Comparison of ENCODE assay signal across 8 cellular contexts in the genomic region with DNA sequence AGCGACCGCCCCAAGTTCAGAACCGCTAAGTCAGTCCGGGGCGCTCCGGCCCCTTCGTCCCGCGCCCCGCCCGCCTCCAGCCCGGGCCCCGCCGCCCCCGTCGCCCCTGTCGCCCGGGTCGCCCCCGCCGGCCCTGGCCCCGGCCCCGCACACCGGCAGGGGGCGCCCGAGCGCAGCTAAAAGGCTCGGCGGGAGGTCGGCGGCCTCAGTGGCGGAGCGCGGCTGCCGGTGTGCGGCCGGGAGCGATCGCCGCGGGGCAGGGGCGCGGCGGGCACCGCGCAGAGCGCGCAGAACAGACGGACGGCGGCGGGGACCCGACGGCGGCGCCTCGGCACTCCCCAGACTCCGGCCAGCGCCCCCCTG. TPM values are rescaled to one million over a fixed set of nuclear protein-coding genes. Genes with fewer than 3 reads are reported as not detected.
DNase-seq lines count a peak whose midpoint lies in the region; ATAC-seq and TF ChIP-seq lines count a peak whose summit lies in the region.

A gene (plus strand): TSS at position 208 of the 363 bp plus-strand sequence. CDS start 197 bp downstream, outside the sequence.

- CTCF ChIA-PET in PC-3 (lab: Charles Lee), result no interaction called here

- no peak within 1 kb of the TSS for H3K27ac ChIP-seq in dorsolateral prefrontal cortex
- H3K27ac ChIP-seq in mesodermal cell (ENCODE audit: low read depth, low read length, severe bottlenecking), result no peak within 1 kb of the TSS
- no peak within 1 kb of the TSS for H3K27ac ChIP-seq in testis
- H3K27ac ChIP-seq in PC-3 (ENCODE audit: low read length), result no peak within 1 kb of the TSS

- 0% methylated on average over 35 to 43 of the region's 59 CpGs for WGBS in mesodermal cell (ENCODE audit: insufficient coverage in 2 of 2), 2 experiments
- 0 to 1% methylated on average over 2 to 33 of the region's 59 CpGs for WGBS in testis, 2 donors

- POLR2A ChIA-PET in PC-3 (lab: Charles Lee; ENCODE audit: unreplicated experiment), result no interaction called here

- H3K4me3 Mint-ChIP-seq in T-helper 17 cell, result peak within 1 kb of the TSS; percentile 89

- DNase-seq in D341Med (ENCODE audit: low spot score) (peak; percentile 95), HAP-1 (ENCODE audit: low spot score in 2 of 2) (peak in 1 of 2 experiments; percentile 68), T-helper 17 cell (peak; percentile 35 to 67 (median 52)), dorsolateral prefrontal cortex (no peak), testis (peak; percentile 49), mesenteric fat pad (ENCODE audit: low spot score) (no peak), PC-3 (no peak)

- H3K27me3 Mint-ChIP-seq in T-helper 17 cell, result peaks cover 89% of the 10 kb centered on the region

- H3K4me1 ChIP-seq in HAP-1 (no peaks in the 10 kb centered on the region), mesodermal cell (ENCODE audit: control insufficient read depth, insufficient read depth, low read length, poor library complexity, severe bottlenecking) (peaks cover 6% of the 10 kb centered on the region), testis (peaks cover 7% of the 10 kb centered on the region), PC-3 (ENCODE audit: insufficient read depth, low read length) (no peaks in the 10 kb centered on the region)

- H3K27ac Mint-ChIP-seq in T-helper 17 cell, result peak within 1 kb of the TSS; percentile 37

- H3K9me3 ChIP-seq in HAP-1, result no peaks in the 10 kb centered on the region
- no peaks in the 10 kb centered on the region for H3K9me3 ChIP-seq in T-helper 17 cell (ENCODE audit: control insufficient read depth, low read length, poor library complexity, severe bottlenecking)
- H3K9me3 ChIP-seq in mesodermal cell (ENCODE audit: control insufficient read depth, low read length), result no peaks in the 10 kb centered on the region
- no peaks in the 10 kb centered on the region for H3K9me3 ChIP-seq in testis
- H3K9me3 ChIP-seq in PC-3 (ENCODE audit: low read length), result no peaks in the 10 kb centered on the region

- peak within 1 kb of the TSS; percentile 20 for H3K4me3 ChIP-seq in HAP-1
- H3K4me3 ChIP-seq in dorsolateral prefrontal cortex, result peak within 1 kb of the TSS in 36 of 59 donors; percentile 2 to 52 (median 28)
- H3K4me3 ChIP-seq in mesodermal cell (ENCODE audit: extremely low read depth, insufficient read depth, low read length, poor library complexity, severe bottlenecking), result peak within 1 kb of the TSS; percentile 39
- peak within 1 kb of the TSS; percentile 34 to 55 for H3K4me3 ChIP-seq in testis
- H3K4me3 ChIP-seq in PC-3 (ENCODE audit: low read length), result no peak within 1 kb of the TSS

- peaks cover 19% of the 10 kb centered on the region for H3K4me1 Mint-ChIP-seq in T-helper 17 cell

- H3K27me3 ChIP-seq in HAP-1 (ENCODE audit: low read depth) (peaks cover 52% of the 10 kb centered on the region), dorsolateral prefrontal cortex (peaks cover 0 to 99% (median 67%) of the 10 kb centered on the region in 45 donors), testis (no peaks in the 10 kb centered on the region), PC-3 (ENCODE audit: low read length) (peaks cover 67% of the 10 kb centered on the region)

- peak in 2 of 56 donors; percentile 19 to 21 for TF ChIP-seq CTCF in dorsolateral prefrontal cortex (IDR thresholded peaks at IDR 0.05 in 54 of 56, conservative IDR thresholded peaks at IDR 0.05 in 2 of 56; ENCODE audit: low read depth in 1 of 56, partially characterized antibody in 56 of 56)
- TF ChIP-seq CTCF in testis (IDR thresholded peaks at IDR 0.05), result no peak
- TF ChIP-seq CTCF in PC-3 (conservative IDR thresholded peaks at IDR 0.05; ENCODE audit: low read depth, low read length), result no peak

- TF ChIP-seq POLR2A in testis (IDR thresholded peaks at IDR 0.05), result no peak

- no peaks in the 10 kb centered on the region for H3K79me2 ChIP-seq in PC-3 (ENCODE audit: low read length)

- in situ Hi-C loops in HAP-1 (cut with MboI; ENCODE audit: low sequenced_read_pairs), result no loop called here

- BruUV-seq in PC-3 (replicated peaks; lab: Mats Ljungman, UMichigan), result no TSS peak

- no peaks in the 10 kb centered on the region for H4K20me1 ChIP-seq in PC-3 (ENCODE audit: low read length)

- H2AFZ ChIP-seq in PC-3 (ENCODE audit: low read length), result no peak within 1 kb of the TSS

- ATAC-seq in T-helper 17 cell, result peak; percentile 84
- no peak for ATAC-seq in PC-3

- H3K36me3 Mint-ChIP-seq in T-helper 17 cell (ENCODE audit: low read depth), result peaks cover 3% of the 10 kb centered on the region

- H3K36me3 ChIP-seq in HAP-1 (replicated peaks) (no peaks in the 10 kb centered on the region), mesodermal cell (ENCODE audit: control insufficient read depth, insufficient read depth, low read length) (no peaks in the 10 kb centered on the region), testis (ENCODE audit: low read depth, missing control alignments) (no peaks in the 10 kb centered on the region), PC-3 (ENCODE audit: low read depth, low read length) (no peaks in the 10 kb centered on the region)

- no peak within 1 kb of the TSS for H3K9ac ChIP-seq in PC-3 (ENCODE audit: low read length)

- intact Hi-C loops in dorsolateral prefrontal cortex (cut with DNase I), result loop anchor here in 1 of 2 donors (5.0 kb wide), 1 partner anchor 488 kb away; no protein-coding TSS in a partner anchor
- intact Hi-C loops in testis (cut with DNase I; ENCODE audit: low total_unique reads), result no loop called here
- intact Hi-C loops in PC-3 (cut with micrococcal nuclease), result no loop called here

- no peak within 1 kb of the TSS for H3K4me2 ChIP-seq in PC-3 (ENCODE audit: low read length)

- H3F3A ChIP-seq in PC-3 (ENCODE audit: low read length, unreplicated experiment), result no peaks in the 10 kb centered on the region

- no peaks in the 10 kb centered on the region for H3K9me2 ChIP-seq in PC-3 (replicated peaks; ENCODE audit: low read length)

RNA-seq across cellular contexts. Expression of the gene that starts here (rescaled TPM):
- total RNA-seq in T-helper 17 cell (not detected), dorsolateral prefrontal cortex (under 1 TPM in 79 of 120 experiments, not detected in 41; 0.06 to 0.66 (median 0.18) TPM), testis (1 to 10 TPM in 1 of 2 donors, under 1 TPM in 1; 0.87 to 1.7 TPM), mesenteric fat pad (1.2 TPM), PC-3 (2014; rRNA removed) (not detected in 2 replicates)
- polyA plus RNA-seq in mesodermal cell (2013, experiment 1 of 2), result 0.77 TPM
- 0.40 TPM for polyA plus RNA-seq in mesodermal cell (2013, experiment 2 of 2)
- polyA plus RNA-seq in testis (ENCODE audit: insufficient read depth, low read depth, low replicate concordance), result 4.9 TPM

Comparison
In these comparisons a context has a peak if more than half of its experiments do, and no peak if none do; other contexts are left out.
1. Peak in DNase-seq and ATAC-seq in T-helper 17 cell; RNA of the gene not detected or under 1 TPM.
2. DNase-seq: peak in D341Med (single experiment) and testis (single experiment); none in dorsolateral prefrontal cortex (0 of 10), mesenteric fat pad (single experiment) and PC-3 (single experiment).